8 cellular contexts compared by ENCODE assay signal in the genomic region with DNA sequence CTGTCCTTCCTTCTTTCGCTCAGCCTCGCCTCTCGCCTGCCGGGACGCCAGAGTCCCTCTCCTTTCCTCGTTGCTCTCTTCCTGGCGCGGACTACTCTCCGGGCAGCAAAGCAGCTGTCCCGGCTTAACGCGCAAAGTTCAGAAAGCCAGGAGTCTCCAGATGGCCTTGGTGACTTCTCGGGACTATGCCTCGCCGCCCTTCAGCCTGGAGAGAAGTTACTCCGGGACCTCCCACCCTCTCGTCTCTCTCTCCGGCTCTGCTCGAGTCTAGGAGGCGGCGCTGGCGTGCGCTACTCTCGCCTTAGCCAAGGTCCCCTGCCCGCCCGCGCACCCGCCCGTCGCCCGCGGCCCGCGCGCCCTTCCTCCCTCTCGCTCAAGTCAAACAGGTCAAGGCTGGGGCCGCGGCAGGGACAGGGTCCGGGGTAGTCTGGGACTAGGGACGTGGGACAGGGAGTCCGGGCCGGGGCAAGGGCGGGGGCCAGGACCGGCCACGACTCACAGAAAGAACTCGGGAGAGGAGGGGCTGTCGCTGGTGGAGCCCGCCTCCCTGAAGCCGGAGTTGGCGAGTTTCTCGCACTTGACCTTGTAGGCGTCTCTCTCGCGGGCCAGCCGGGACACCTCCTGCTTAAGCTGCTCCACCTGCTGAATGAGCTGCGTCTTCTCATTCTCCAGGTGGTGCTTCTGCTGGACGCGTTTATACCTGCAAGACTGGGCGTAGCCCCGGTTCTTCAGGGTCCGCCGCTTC. TPM values are rescaled to one million over a fixed set of nuclear protein-coding genes. Genes with fewer than 3 reads are reported as not detected.
DNase-seq lines count a peak whose midpoint lies in the region; ATAC-seq and TF ChIP-seq lines count a peak whose summit lies in the region.

No MANE protein-coding gene starts in this region.

- H3K79me1 ChIP-seq in neuronal stem cell (ENCODE audit: low read depth, low read length), result no peaks in the 10 kb centered on the region

- peak overlapping the region; percentile 56 to 97 (median 70) for H3K4me3 ChIP-seq in BLaER1 treated with 17β-estradiol and CSF1 and Interleukin-3, amounts not matched to agents 10 nM and 100 nM
- H3K4me3 ChIP-seq in Peyer's patch (peak overlapping the region; percentile 27 to 73 (median 50)), neuronal stem cell (ENCODE audit: low read length in 2 of 2) (peak overlapping the region in 1 of 2 donors; percentile 81)

- no peak overlapping the region for H3K4ac ChIP-seq in neuronal stem cell (ENCODE audit: low read length)

- no peak overlapping the region for H2AFZ ChIP-seq in neuronal stem cell (ENCODE audit: low read length)

- DNase-seq in Peyer's patch (peak in 1 of 3 donors; percentile 82), foreskin keratinocyte (peak; percentile 42 to 68), neuronal stem cell (ENCODE audit: low spot score) (peak; percentile 56), dedifferentiated amniotic fluid mesenchymal stem cell (ENCODE audit: extremely low spot score) (no peak), Kasumi-1 (lab: John Stamatoyannopoulos, UW) (no peak)

- no CpG with 5 or more reads among the region's 62 CpGs for WGBS in neuronal stem cell (ENCODE audit: extremely low coverage in 2 of 2, insufficient read length in 2 of 2, insufficient replicate concordance in 1 of 2), 2 donors

- peaks cover 24 to 96% (median 90%) of the 10 kb centered on the region in 11 experiments for H3K27me3 ChIP-seq in BLaER1 treated with 17β-estradiol and CSF1 and Interleukin-3, amounts not matched to agents 10 nM and 100 nM
- H3K27me3 ChIP-seq in Peyer's patch (peaks cover 0 to 11% of the 10 kb centered on the region in 2 donors), foreskin keratinocyte (peaks cover 71% of the 10 kb centered on the region), neuronal stem cell (ENCODE audit: control insufficient read depth in 3 of 3, insufficient read depth in 3 of 3, low read depth in 1 of 3, low read length in 3 of 3) (peaks cover 63 to 100% (median 86%) of the 10 kb centered on the region in 3 experiments)

- peak overlapping the region in 7 of 11 experiments; percentile 84 to 99 (median 97); a peak in 11 of 22 replicates for H3K9ac ChIP-seq in BLaER1 treated with 17β-estradiol and CSF1 and Interleukin-3, amounts not matched to agents 10 nM and 100 nM
- H3K9ac ChIP-seq in neuronal stem cell (ENCODE audit: low read depth, low read length, poor library complexity), result no peak overlapping the region

- no peak overlapping the region for H4K8ac ChIP-seq in neuronal stem cell (ENCODE audit: low read depth, low read length)

- H2BK12ac ChIP-seq in neuronal stem cell (ENCODE audit: low read length), result no peak overlapping the region

- H3K14ac ChIP-seq in neuronal stem cell (ENCODE audit: low read length), result no peak overlapping the region

- peak overlapping the region; percentile 94 for H3K18ac ChIP-seq in neuronal stem cell (ENCODE audit: low read length)

- TF ChIP-seq POLR2A in Peyer's patch (IDR thresholded peaks at IDR 0.05), result no peak

- H2BK15ac ChIP-seq in neuronal stem cell (ENCODE audit: low read length), result no peak overlapping the region

- peak overlapping the region; percentile 80 to 99 (median 94) for H3K4me2 ChIP-seq in BLaER1 treated with 17β-estradiol and CSF1 and Interleukin-3, amounts not matched to agents 10 nM and 100 nM
- peak overlapping the region; percentile 97 for H3K4me2 ChIP-seq in neuronal stem cell (ENCODE audit: insufficient read depth, low read length, poor library complexity, severe bottlenecking)

- H3K23ac ChIP-seq in neuronal stem cell (ENCODE audit: low read depth, low read length, poor library complexity), result peak overlapping the region; percentile 48

- no peak overlapping the region for H2BK120ac ChIP-seq in neuronal stem cell (ENCODE audit: low read depth, low read length)

- peak overlapping the region; percentile 86 for H2AK5ac ChIP-seq in neuronal stem cell (ENCODE audit: low read depth, low read length)

- H4K91ac ChIP-seq in neuronal stem cell (ENCODE audit: low read depth, low read length, poor library complexity), result no peak overlapping the region

- H4K20me1 ChIP-seq in BLaER1 treated with 17β-estradiol and CSF1 and Interleukin-3, amounts not matched to agents 10 nM and 100 nM, result peaks cover 30 to 70% (median 61%) of the 10 kb centered on the region in 11 experiments

- TF ChIP-seq CTCF in Peyer's patch (IDR thresholded peaks at IDR 0.05) (no peak), foreskin keratinocyte (conservative IDR thresholded peaks at IDR 0.05) (peak; percentile 39)

- no peak overlapping the region for H2BK5ac ChIP-seq in neuronal stem cell (ENCODE audit: low read length)

- H3K27ac ChIP-seq in BLaER1 treated with 17β-estradiol and CSF1 and Interleukin-3, amounts not matched to agents 10 nM and 100 nM, result peak overlapping the region in 6 of 11 experiments; percentile 85 to 100 (median 98); a peak in 11 of 22 replicates
- H3K27ac ChIP-seq in Peyer's patch (peak overlapping the region; percentile 68 to 96 (median 78)), foreskin keratinocyte (no peak overlapping the region), neuronal stem cell (replicated peaks; ENCODE audit: low read length) (no peak overlapping the region)

- H3K9me3 ChIP-seq in BLaER1 treated with 17β-estradiol and CSF1 and Interleukin-3, amounts not matched to agents 10 nM and 100 nM (replicated peaks in 1 of 11), result peaks cover 0 to 49% (median 0%) of the 10 kb centered on the region in 11 experiments; a peak in 11 of 22 replicates
- no peaks in the 10 kb centered on the region for H3K9me3 ChIP-seq in Peyer's patch
- H3K9me3 ChIP-seq in neuronal stem cell (replicated peaks in 1 of 2; ENCODE audit: control insufficient read depth in 2 of 2, insufficient read depth in 1 of 2, low read depth in 1 of 2, low read length in 2 of 2), result peaks cover 0 to 2% of the 10 kb centered on the region in 2 donors

- ATAC-seq in foreskin keratinocyte (peak; percentile 8), HG03520 (IDR thresholded peaks at IDR 0.05; ENCODE audit: unreplicated experiment) (no peak), GM18858 (IDR thresholded peaks at IDR 0.05; ENCODE audit: unreplicated experiment) (no peak)

- peaks cover 12 to 37% (median 18%) of the 10 kb centered on the region in 10 experiments for H3K4me1 ChIP-seq in BLaER1 treated with 17β-estradiol and CSF1 and Interleukin-3, amounts not matched to agents 10 nM and 100 nM
- H3K4me1 ChIP-seq in Peyer's patch (peaks cover 0 to 30% (median 12%) of the 10 kb centered on the region in 4 donors), foreskin keratinocyte (no peaks in the 10 kb centered on the region), neuronal stem cell (ENCODE audit: control insufficient read depth in 2 of 2, insufficient read depth in 1 of 2, low read depth in 1 of 2, low read length in 2 of 2) (peaks cover 6 to 23% of the 10 kb centered on the region in 2 donors)

- peaks cover 0 to 56% (median 0%) of the 10 kb centered on the region in 11 experiments; a peak in 9 of 22 replicates for H3K36me3 ChIP-seq in BLaER1 treated with 17β-estradiol and CSF1 and Interleukin-3, amounts not matched to agents 10 nM and 100 nM
- H3K36me3 ChIP-seq in Peyer's patch (peaks cover 0 to 10% (median 0%) of the 10 kb centered on the region in 3 donors), neuronal stem cell (replicated peaks in 1 of 2; ENCODE audit: control insufficient read depth in 2 of 2, insufficient read depth in 2 of 2, low read length in 2 of 2) (no peaks in the 10 kb centered on the region)

RNA-seq across cellular contexts. Expression of gene MAFB, which starts 1.5 kb away (rescaled TPM):
- total RNA-seq in Peyer's patch (10 to 100 TPM in 3 of 4 donors, 1 to 10 TPM in 1; 4.6 to 21.5 (median 16.9) TPM), foreskin keratinocyte (0.18 and 0.34 TPM in 2 replicates)
- 0.07 and 0.12 TPM in 2 replicates for polyA plus RNA-seq in foreskin keratinocyte
- polyA plus RNA-seq in neuronal stem cell (2013, experiment 1 of 2), result 1.4 TPM
- 1.6 TPM for polyA plus RNA-seq in neuronal stem cell (2013, experiment 2 of 2)

Comparison
In these comparisons a context has a peak if more than half of its experiments do, and no peak if none do; other contexts are left out.
1. H3K27ac ChIP-seq: peak in BLaER1 treated with 17β-estradiol and CSF1 and Interleukin-3, amounts not matched to agents 10 nM and 100 nM (6 of 11) and Peyer's patch (4 of 4); none in foreskin keratinocyte (single experiment) and neuronal stem cell (single experiment).
2. DNase-seq: peak in foreskin keratinocyte (2 of 2) and neuronal stem cell (single experiment); none in dedifferentiated amniotic fluid mesenchymal stem cell (single experiment) and Kasumi-1 (0 of 2).